Comparison of ENCODE assay signal across 14 cellular contexts in genomic region chr19:1880611-1881392, GRCh38. TPM values are rescaled to one million over a fixed set of nuclear protein-coding genes. Genes with fewer than 3 reads are reported as not detected.
DNase-seq lines count a peak whose midpoint lies in the region; ATAC-seq and TF ChIP-seq lines count a peak whose summit lies in the region.
"Had no signal": no experiment of that assay in that cellular context is flagged by ENCODE, and none has a peak within 500 bp of the region (broad histone marks: within the 10 kb centered on the region; RNA-seq: fewer than 3 reads in every experiment).

No MANE protein-coding gene starts in this region.

- peak overlapping the region; percentile 62 for H3K27ac Mint-ChIP-seq in CD4-positive, alpha-beta T cell
- peak overlapping the region in 1 of 2 donors; percentile 37 for H3K27ac Mint-ChIP-seq in natural killer cell treated with Interleukin-12 subunit alpha and Interleukin-12 subunit beta and Interleukin-15 and Interleukin-18, amount 100 ng/mL, for 72 hours

- peak overlapping the region; percentile 54 for H3K4me3 Mint-ChIP-seq in CD4-positive, alpha-beta T cell
- H3K4me3 Mint-ChIP-seq in natural killer cell treated with Interleukin-12 subunit alpha and Interleukin-12 subunit beta and Interleukin-15 and Interleukin-18, amount 100 ng/mL, for 72 hours, result peak overlapping the region; percentile 60

- no peak for TF ChIP-seq CTCF in CD4-positive, alpha-beta T cell (IDR thresholded peaks at IDR 0.05)
- no peak for TF ChIP-seq CTCF in Loucy (conservative IDR thresholded peaks at IDR 0.05; ENCODE audit: low read length)
- TF ChIP-seq CTCF in dorsolateral prefrontal cortex (IDR thresholded peaks at IDR 0.05 in 54 of 56, conservative IDR thresholded peaks at IDR 0.05 in 2 of 56; ENCODE audit: low read depth in 1 of 56, partially characterized antibody in 56 of 56), result no peak
- TF ChIP-seq CTCF in thyroid gland (IDR thresholded peaks at IDR 0.05), result no peak
- TF ChIP-seq CTCF in GM13976 (IDR thresholded peaks at IDR 0.05; ENCODE audit: borderline replicate concordance, control extremely low read depth, extremely low read depth, insufficient read depth, missing control alignments), result no peak
- no peak for TF ChIP-seq CTCF in prostate gland (IDR thresholded peaks at IDR 0.05)

- H2AFZ ChIP-seq in Loucy (ENCODE audit: low read length), result no peak overlapping the region

- H3K9ac ChIP-seq in Loucy (ENCODE audit: low read depth, low read length, poor library complexity, severe bottlenecking), result no peak overlapping the region

- no peak overlapping the region for H3K4me3 ChIP-seq in Loucy (ENCODE audit: low read length, poor library complexity, severe bottlenecking)
- peak overlapping the region in 55 of 59 donors; percentile 8 to 98 (median 81) for H3K4me3 ChIP-seq in dorsolateral prefrontal cortex
- H3K4me3 ChIP-seq in thyroid gland (replicated peaks in 1 of 3), result no peak overlapping the region
- H3K4me3 ChIP-seq in prostate gland, result peak overlapping the region in 1 of 2 donors; percentile 1
- H3K4me3 ChIP-seq: adrenal gland had no signal

- 83 to 87% methylated on average over 3 to 11 of the region's 35 CpGs for WGBS in thyroid gland, 2 donors
- WGBS in prostate gland, result 89% methylated on average over 8 of the region's 35 CpGs

- no peaks in the 10 kb centered on the region for H3K9me2 ChIP-seq in Loucy (replicated peaks; ENCODE audit: low read depth, low read length)

- TF ChIP-seq POLR2A in thyroid gland (IDR thresholded peaks at IDR 0.05) (no peak), prostate gland (IDR thresholded peaks at IDR 0.05) (no peak)

- H3F3A ChIP-seq in Loucy (ENCODE audit: low read depth), result no peaks in the 10 kb centered on the region

- H3K4me1 ChIP-seq in Loucy (ENCODE audit: insufficient read depth, low read length, poor library complexity, severe bottlenecking), result peaks cover 38% of the 10 kb centered on the region
- peaks cover 16 to 26% of the 10 kb centered on the region in 2 donors for H3K4me1 ChIP-seq in thyroid gland
- peaks cover 22% of the 10 kb centered on the region for H3K4me1 ChIP-seq in prostate gland (replicated peaks)

- no peak for DNase-seq in CD4-positive, alpha-beta T cell
- DNase-seq in dorsolateral prefrontal cortex (peak in 1 of 10 donors; percentile 68), thyroid gland (no peak), GM13976 (ENCODE audit: low spot score) (no peak), prostate gland (ENCODE audit: low spot score) (no peak), DMS153 (lab: John Stamatoyannopoulos, UW) (no peak)
- no peak for DNase-seq in natural killer cell treated with Interleukin-12 subunit alpha and Interleukin-12 subunit beta and Interleukin-15 and Interleukin-18, amount 100 ng/mL, for 72 hours (ENCODE audit: low spot score)
- DNase-seq: dermis blood vessel endothelial cell, MV-4-11, retina, SW 1271 had no signal

- POLR2A ChIA-PET in CD4-positive, alpha-beta T cell (lab: Charles Lee), result no interaction called here

- no peaks in the 10 kb centered on the region for H3K36me3 ChIP-seq in Loucy (ENCODE audit: insufficient read depth, low read length)
- H3K36me3 ChIP-seq in thyroid gland, result no peaks in the 10 kb centered on the region
- H3K36me3 ChIP-seq in prostate gland, result no peaks in the 10 kb centered on the region

- intact Hi-C loops in CD4-positive, alpha-beta T cell (cut with DNase I, micrococcal nuclease), result loop anchor here in 1 of 2 experiments (5.0 kb wide), 1 partner anchor 206 kb away; no protein-coding TSS in a partner anchor
- intact Hi-C loops in dorsolateral prefrontal cortex (cut with DNase I), result no loop called here
- intact Hi-C loops in thyroid gland (cut with DNase I), result no loop called here
- intact Hi-C loops in prostate gland (cut with DNase I), result no loop called here

- H3K79me2 ChIP-seq in Loucy (ENCODE audit: insufficient read depth, low read length), result peaks cover 49% of the 10 kb centered on the region

- peaks cover 42% of the 10 kb centered on the region for H3K4me1 Mint-ChIP-seq in CD4-positive, alpha-beta T cell (ENCODE audit: low read depth)
- peaks cover 35 to 42% of the 10 kb centered on the region in 2 donors for H3K4me1 Mint-ChIP-seq in natural killer cell treated with Interleukin-12 subunit alpha and Interleukin-12 subunit beta and Interleukin-15 and Interleukin-18, amount 100 ng/mL, for 72 hours (ENCODE audit: low read depth in 2 of 2)

- peak overlapping the region; percentile 59 for H3K27ac ChIP-seq in CD4-positive, alpha-beta T cell (ENCODE audit: low read depth, low read length)
- peak overlapping the region; percentile 58 to 97 (median 92) for H3K27ac ChIP-seq in dorsolateral prefrontal cortex
- no peak overlapping the region for H3K27ac ChIP-seq in thyroid gland
- no peak overlapping the region for H3K27ac ChIP-seq in prostate gland

- no peaks in the 10 kb centered on the region for H3K9me3 Mint-ChIP-seq in CD4-positive, alpha-beta T cell
- no peaks in the 10 kb centered on the region for H3K9me3 Mint-ChIP-seq in natural killer cell treated with Interleukin-12 subunit alpha and Interleukin-12 subunit beta and Interleukin-15 and Interleukin-18, amount 100 ng/mL, for 72 hours

- H3K9me3 ChIP-seq in CD4-positive, alpha-beta T cell (ENCODE audit: control insufficient read depth, low read length), result no peaks in the 10 kb centered on the region
- H3K9me3 ChIP-seq in Loucy (ENCODE audit: insufficient read depth, low read depth, low read length) (no peaks in the 10 kb centered on the region), thyroid gland (no peaks in the 10 kb centered on the region), prostate gland (no peaks in the 10 kb centered on the region)
- H3K9me3 ChIP-seq: adrenal gland had no signal

- no peaks in the 10 kb centered on the region for H3K27me3 Mint-ChIP-seq in CD4-positive, alpha-beta T cell
- H3K27me3 Mint-ChIP-seq in natural killer cell treated with Interleukin-12 subunit alpha and Interleukin-12 subunit beta and Interleukin-15 and Interleukin-18, amount 100 ng/mL, for 72 hours, result no peaks in the 10 kb centered on the region

- ATAC-seq in CD4-positive, alpha-beta T cell (ENCODE audit: poor library complexity), result no peak
- no peak for ATAC-seq in natural killer cell treated with Interleukin-12 subunit alpha and Interleukin-12 subunit beta and Interleukin-15 and Interleukin-18, amount 100 ng/mL, for 72 hours
- ATAC-seq: HCT116 had no signal

- no peaks in the 10 kb centered on the region for H3K27me3 ChIP-seq in CD4-positive, alpha-beta T cell (ENCODE audit: control insufficient read depth, insufficient read depth, low read length)
- no peaks in the 10 kb centered on the region for H3K27me3 ChIP-seq in Loucy (ENCODE audit: insufficient read depth, low read length, poor library complexity, severe bottlenecking)
- no peaks in the 10 kb centered on the region for H3K27me3 ChIP-seq in dorsolateral prefrontal cortex
- H3K27me3 ChIP-seq in thyroid gland, result no peaks in the 10 kb centered on the region
- H3K27me3 ChIP-seq in prostate gland (replicated peaks; ENCODE audit: insufficient read depth), result no peaks in the 10 kb centered on the region
- H3K27me3 ChIP-seq: adrenal gland had no signal

- in situ Hi-C loops in GM13976 (cut with MboI; ENCODE audit: low sequenced_read_pairs, unreplicated experiment), result no loop called here

- H3K4me2 ChIP-seq in Loucy (ENCODE audit: low read depth, low read length, poor library complexity, severe bottlenecking), result peak overlapping the region; percentile 4

- CTCF ChIA-PET in CD4-positive, alpha-beta T cell (lab: Charles Lee), result no interaction called here

- peaks cover 38% of the 10 kb centered on the region for H4K20me1 ChIP-seq in Loucy (ENCODE audit: insufficient read depth, low read length, poor library complexity, severe bottlenecking)

- H3K36me3 Mint-ChIP-seq in CD4-positive, alpha-beta T cell (ENCODE audit: low read depth), result peaks cover 41% of the 10 kb centered on the region
- H3K36me3 Mint-ChIP-seq in natural killer cell treated with Interleukin-12 subunit alpha and Interleukin-12 subunit beta and Interleukin-15 and Interleukin-18, amount 100 ng/mL, for 72 hours, result peaks cover 12% of the 10 kb centered on the region

RNA-seq across cellular contexts. Expression of gene ABHD17A, which starts 4.5 kb away (rescaled TPM):
- total RNA-seq in CD4-positive, alpha-beta T cell, result 100 to 1,000 TPM; 156 to 172 TPM
- 100 to 1,000 TPM in 118 of 120 experiments, 10 to 100 TPM in 2; 93.9 to 197 (median 126) TPM for total RNA-seq in dorsolateral prefrontal cortex
- total RNA-seq in natural killer cell treated with Interleukin-12 subunit alpha and Interleukin-12 subunit beta and Interleukin-15 and Interleukin-18, amount 100 ng/mL, for 72 hours, result 100 to 1,000 TPM; 127 to 132 TPM
- 100 to 1,000 TPM in 1 of 4 donors, 10 to 100 TPM in 3; 86.8 to 134 (median 91.4) TPM for total RNA-seq in thyroid gland
- total RNA-seq in prostate gland, result 100 to 1,000 TPM; 131 to 146 TPM

RNA-seq across cellular contexts. Expression of gene KLF16, which starts 17.4 kb away (rescaled TPM):
- 10 to 100 TPM; 83.8 to 89.2 TPM for total RNA-seq in CD4-positive, alpha-beta T cell
- total RNA-seq in dorsolateral prefrontal cortex (10 to 100 TPM; 18.4 to 58.7 (median 34.5) TPM), thyroid gland (1 to 10 TPM; 1.8 to 6.4 (median 3.4) TPM), prostate gland (10 to 100 TPM in 1 of 2 donors, 1 to 10 TPM in 1; 8.4 to 22.8 TPM)
- total RNA-seq in natural killer cell treated with Interleukin-12 subunit alpha and Interleukin-12 subunit beta and Interleukin-15 and Interleukin-18, amount 100 ng/mL, for 72 hours, result 10 to 100 TPM; 18.0 to 49.8 TPM

RNA-seq across cellular contexts. Expression of gene ADAT3, which starts 24.4 kb away (rescaled TPM):
- 1 to 10 TPM; 7.9 to 8.2 TPM for total RNA-seq in CD4-positive, alpha-beta T cell
- 10 to 100 TPM in 3 of 120 experiments, 1 to 10 TPM in 117; 2.5 to 11.7 (median 5.9) TPM for total RNA-seq in dorsolateral prefrontal cortex
- 10 to 100 TPM in 1 of 2 donors, 1 to 10 TPM in 1; 7.5 to 13.3 TPM for total RNA-seq in natural killer cell treated with Interleukin-12 subunit alpha and Interleukin-12 subunit beta and Interleukin-15 and Interleukin-18, amount 100 ng/mL, for 72 hours
- total RNA-seq in thyroid gland, result 10 to 100 TPM in 2 of 4 donors, 1 to 10 TPM in 2; 4.0 to 14.6 (median 8.3) TPM
- 10 to 100 TPM; 17.3 to 25.1 TPM for total RNA-seq in prostate gland

RNA-seq across cellular contexts. Expression of gene SCAMP4, which starts 24.4 kb away (rescaled TPM):
- 10 to 100 TPM; 12.7 to 15.4 TPM for total RNA-seq in CD4-positive, alpha-beta T cell
- 10 to 100 TPM; 39.8 to 90.1 (median 58.7) TPM for total RNA-seq in dorsolateral prefrontal cortex
- total RNA-seq in natural killer cell treated with Interleukin-12 subunit alpha and Interleukin-12 subunit beta and Interleukin-15 and Interleukin-18, amount 100 ng/mL, for 72 hours, result 10 to 100 TPM; 34.8 to 66.2 TPM
- 100 to 1,000 TPM in 3 of 4 donors, 10 to 100 TPM in 1; 69.5 to 269 (median 137) TPM for total RNA-seq in thyroid gland
- total RNA-seq in prostate gland, result 100 to 1,000 TPM; 161 to 248 TPM

RNA-seq across cellular contexts. Expression of gene REXO1, which starts 32.5 kb away (rescaled TPM):
- total RNA-seq in CD4-positive, alpha-beta T cell, result 100 to 1,000 TPM; 106 to 114 TPM
- total RNA-seq in dorsolateral prefrontal cortex (10 to 100 TPM; 33.1 to 84.1 (median 54.4) TPM), thyroid gland (10 to 100 TPM; 14.0 to 21.8 (median 17.2) TPM), prostate gland (10 to 100 TPM; 29.8 to 59.1 TPM)
- 100 to 1,000 TPM in 1 of 2 donors, 10 to 100 TPM in 1; 69.1 to 103 TPM for total RNA-seq in natural killer cell treated with Interleukin-12 subunit alpha and Interleukin-12 subunit beta and Interleukin-15 and Interleukin-18, amount 100 ng/mL, for 72 hours

Comparison
In these comparisons a context has a peak if more than half of its experiments do, and no peak if none do; other contexts are left out.
1. H3K27ac ChIP-seq: peak in CD4-positive, alpha-beta T cell (single experiment) and dorsolateral prefrontal cortex (59 of 59); none in thyroid gland (0 of 3) and prostate gland (0 of 2).
2. H3K4me3 ChIP-seq: peak in dorsolateral prefrontal cortex (55 of 59); none in Loucy (single experiment) and thyroid gland (0 of 3).